ENCODE assay signal across 8 cellular contexts in the genomic region with DNA sequence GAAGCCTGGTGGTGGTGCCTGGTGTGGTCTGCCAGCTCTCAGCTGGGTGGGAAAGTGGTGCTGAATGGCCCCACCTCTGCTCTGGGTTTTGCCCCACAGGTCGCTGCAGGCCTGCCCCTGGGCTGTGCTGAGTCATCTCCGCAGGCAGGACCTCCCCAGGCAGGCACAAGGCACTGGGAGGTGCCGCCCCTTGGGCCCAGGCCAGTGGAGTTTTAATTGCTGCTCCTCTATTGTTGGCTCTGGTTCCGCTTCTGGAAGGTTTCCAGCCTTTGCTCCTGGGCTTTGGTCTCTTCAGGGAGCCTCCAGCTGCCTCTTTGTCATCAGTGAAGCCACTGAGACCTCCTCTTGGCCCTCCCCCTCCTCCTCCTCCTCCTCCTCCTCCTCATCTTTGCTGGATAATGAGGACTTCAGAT.
DNase-seq lines count a peak whose midpoint lies in the region; ATAC-seq, FAIRE-seq and TF ChIP-seq lines count a peak whose summit lies in the region.

No MANE protein-coding gene starts in this region.

- H3K36me3 Mint-ChIP-seq in activated naive CD8-positive, alpha-beta T cell treated with anti-CD3 and anti-CD28 coated beads for 36 hours, result peaks cover 2% of the 10 kb centered on the region
- H3K36me3 Mint-ChIP-seq in activated naive CD8-positive, alpha-beta T cell treated with anti-CD3 and anti-CD28 coated beads, Interleukin-2, amount 50 U/mL, for 24 hours (ENCODE audit: low read depth), result peaks cover 1% of the 10 kb centered on the region
- H3K36me3 Mint-ChIP-seq in naive thymus-derived CD4-positive, alpha-beta T cell, result peaks cover 0 to 4% (median 3%) of the 10 kb centered on the region in 5 donors
- peaks cover 0 to 14% (median 2%) of the 10 kb centered on the region in 3 donors for H3K36me3 Mint-ChIP-seq in naive thymus-derived CD8-positive, alpha-beta T cell
- H3K36me3 Mint-ChIP-seq in CD8-positive, alpha-beta T cell, result no peaks in the 10 kb centered on the region

- CTCF ChIA-PET in naive thymus-derived CD4-positive, alpha-beta T cell (lab: Charles Lee), result no interaction called here
- CTCF ChIA-PET in CD8-positive, alpha-beta T cell (lab: Charles Lee), result no interaction called here

- FAIRE-seq in bronchial epithelial cell (lab: Jason Lieb, UNC), result no peak

- H3K27ac ChIP-seq in naive thymus-derived CD4-positive, alpha-beta T cell (ENCODE audit: low read depth, low read length), result no peak overlapping the region
- H3K27ac ChIP-seq in CD8-positive, alpha-beta T cell (ENCODE audit: low read depth, low read length), result no peak overlapping the region

- peaks cover 10% of the 10 kb centered on the region for H3K9me3 Mint-ChIP-seq in activated naive CD8-positive, alpha-beta T cell treated with anti-CD3 and anti-CD28 coated beads for 36 hours
- H3K9me3 Mint-ChIP-seq in activated naive CD8-positive, alpha-beta T cell treated with anti-CD3 and anti-CD28 coated beads, Interleukin-2, amount 50 U/mL, for 24 hours, result peaks cover 18% of the 10 kb centered on the region
- peaks cover 2 to 23% (median 7%) of the 10 kb centered on the region in 11 donors for H3K9me3 Mint-ChIP-seq in naive thymus-derived CD4-positive, alpha-beta T cell
- H3K9me3 Mint-ChIP-seq in naive thymus-derived CD8-positive, alpha-beta T cell, result peaks cover 2 to 21% (median 14%) of the 10 kb centered on the region in 9 donors
- H3K9me3 Mint-ChIP-seq in CD8-positive, alpha-beta T cell, result peaks cover 9% of the 10 kb centered on the region

- no peak overlapping the region for H3K4me3 ChIP-seq in bronchial epithelial cell (ENCODE audit: low read depth, low read length)
- H3K4me3 ChIP-seq in naive thymus-derived CD4-positive, alpha-beta T cell (ENCODE audit: low read length), result no peak overlapping the region
- H3K4me3 ChIP-seq in CD8-positive, alpha-beta T cell (ENCODE audit: low read depth, low read length), result no peak overlapping the region

- H3K4me1 ChIP-seq in naive thymus-derived CD4-positive, alpha-beta T cell (ENCODE audit: control insufficient read depth in 2 of 2, insufficient read depth in 2 of 2, low read length in 2 of 2), result no peaks in the 10 kb centered on the region
- no peaks in the 10 kb centered on the region for H3K4me1 ChIP-seq in CD8-positive, alpha-beta T cell (ENCODE audit: insufficient read depth, low read length)

- TF ChIP-seq CTCF in bronchial epithelial cell (IDR thresholded peaks at IDR 0.05; ENCODE audit: insufficient read depth, low read length, severe bottlenecking), result no peak
- no peak for TF ChIP-seq CTCF in CD8-positive, alpha-beta T cell (IDR thresholded peaks at IDR 0.05)

- H3K27me3 ChIP-seq in bronchial epithelial cell (ENCODE audit: control insufficient read depth, insufficient read depth, low read length), result no peaks in the 10 kb centered on the region
- peaks cover 0 to 3% of the 10 kb centered on the region in 2 donors for H3K27me3 ChIP-seq in naive thymus-derived CD4-positive, alpha-beta T cell (ENCODE audit: control insufficient read depth in 2 of 2, insufficient read depth in 2 of 2, low read length in 2 of 2)
- no peaks in the 10 kb centered on the region for H3K27me3 ChIP-seq in CD8-positive, alpha-beta T cell (ENCODE audit: insufficient read depth, low read length)

- no peak overlapping the region for H3K4me3 Mint-ChIP-seq in activated naive CD8-positive, alpha-beta T cell treated with anti-CD3 and anti-CD28 coated beads for 36 hours
- H3K4me3 Mint-ChIP-seq in activated naive CD8-positive, alpha-beta T cell treated with anti-CD3 and anti-CD28 coated beads, Interleukin-2, amount 50 U/mL, for 24 hours, result no peak overlapping the region
- no peak overlapping the region for H3K4me3 Mint-ChIP-seq in naive thymus-derived CD4-positive, alpha-beta T cell
- H3K4me3 Mint-ChIP-seq in naive thymus-derived CD8-positive, alpha-beta T cell, result no peak overlapping the region
- H3K4me3 Mint-ChIP-seq in CD8-positive, alpha-beta T cell, result no peak overlapping the region

- H3K27ac Mint-ChIP-seq in activated naive CD8-positive, alpha-beta T cell treated with anti-CD3 and anti-CD28 coated beads for 36 hours, result no peak overlapping the region
- H3K27ac Mint-ChIP-seq in activated naive CD8-positive, alpha-beta T cell treated with anti-CD3 and anti-CD28 coated beads, Interleukin-2, amount 50 U/mL, for 24 hours, result no peak overlapping the region
- no peak overlapping the region for H3K27ac Mint-ChIP-seq in naive thymus-derived CD4-positive, alpha-beta T cell
- H3K27ac Mint-ChIP-seq in naive thymus-derived CD8-positive, alpha-beta T cell, result no peak overlapping the region
- H3K27ac Mint-ChIP-seq in CD8-positive, alpha-beta T cell, result no peak overlapping the region

- POLR2A ChIA-PET in naive thymus-derived CD4-positive, alpha-beta T cell (lab: Charles Lee), result no interaction called here
- POLR2A ChIA-PET in naive thymus-derived CD8-positive, alpha-beta T cell (lab: Charles Lee), result no interaction called here
- POLR2A ChIA-PET in CD8-positive, alpha-beta T cell (lab: Charles Lee), result no interaction called here

- DNase-seq in activated naive CD8-positive, alpha-beta T cell treated with anti-CD3 and anti-CD28 coated beads for 36 hours, result peak; percentile 2
- DNase-seq in activated naive CD8-positive, alpha-beta T cell treated with anti-CD3 and anti-CD28 coated beads, Interleukin-2, amount 50 U/mL, for 24 hours, result no peak
- peak; percentile 93 for DNase-seq in NCI-H2107 treated with DMSO at 0.1 percent for 48 hours (lab: John Stamatoyannopoulos, UW; ENCODE audit: unreplicated experiment)
- DNase-seq in bronchial epithelial cell (ENCODE audit: low read depth), result peak; percentile 54
- no peak for DNase-seq in naive thymus-derived CD4-positive, alpha-beta T cell
- no peak for DNase-seq in naive thymus-derived CD8-positive, alpha-beta T cell
- no peak for DNase-seq in NCI-H187 treated with DMSO at 0.1 percent for 48 hours (lab: John Stamatoyannopoulos, UW)
- no peak for DNase-seq in CD8-positive, alpha-beta T cell

- H3K36me3 ChIP-seq in bronchial epithelial cell (ENCODE audit: control insufficient read depth, insufficient read depth, low read length), result no peaks in the 10 kb centered on the region
- H3K36me3 ChIP-seq in naive thymus-derived CD4-positive, alpha-beta T cell (ENCODE audit: control insufficient read depth in 2 of 3, insufficient read depth in 3 of 3, low read length in 3 of 3), result no peaks in the 10 kb centered on the region
- H3K36me3 ChIP-seq in CD8-positive, alpha-beta T cell (ENCODE audit: insufficient read depth, low read length), result no peaks in the 10 kb centered on the region

- H3K9me3 ChIP-seq in naive thymus-derived CD4-positive, alpha-beta T cell (ENCODE audit: control insufficient read depth in 2 of 3, low read length in 3 of 3), result no peaks in the 10 kb centered on the region
- H3K9me3 ChIP-seq in CD8-positive, alpha-beta T cell (ENCODE audit: low read length), result no peaks in the 10 kb centered on the region

- intact Hi-C loops in naive thymus-derived CD4-positive, alpha-beta T cell (cut with micrococcal nuclease), result no loop called here
- intact Hi-C loops in CD8-positive, alpha-beta T cell (cut with DNase I, micrococcal nuclease), result no loop called here

- no peaks in the 10 kb centered on the region for H3K4me1 Mint-ChIP-seq in activated naive CD8-positive, alpha-beta T cell treated with anti-CD3 and anti-CD28 coated beads for 36 hours
- H3K4me1 Mint-ChIP-seq in activated naive CD8-positive, alpha-beta T cell treated with anti-CD3 and anti-CD28 coated beads, Interleukin-2, amount 50 U/mL, for 24 hours, result no peaks in the 10 kb centered on the region
- H3K4me1 Mint-ChIP-seq in naive thymus-derived CD4-positive, alpha-beta T cell, result peaks cover 0 to 2% (median 0%) of the 10 kb centered on the region in 7 donors
- H3K4me1 Mint-ChIP-seq in naive thymus-derived CD8-positive, alpha-beta T cell, result no peaks in the 10 kb centered on the region
- no peaks in the 10 kb centered on the region for H3K4me1 Mint-ChIP-seq in CD8-positive, alpha-beta T cell (ENCODE audit: low read depth)

- H3K27me3 Mint-ChIP-seq in activated naive CD8-positive, alpha-beta T cell treated with anti-CD3 and anti-CD28 coated beads for 36 hours, result peaks cover 10% of the 10 kb centered on the region
- H3K27me3 Mint-ChIP-seq in activated naive CD8-positive, alpha-beta T cell treated with anti-CD3 and anti-CD28 coated beads, Interleukin-2, amount 50 U/mL, for 24 hours, result peaks cover 7% of the 10 kb centered on the region
- H3K27me3 Mint-ChIP-seq in naive thymus-derived CD4-positive, alpha-beta T cell, result peaks cover 0 to 7% (median 6%) of the 10 kb centered on the region in 5 donors
- peaks cover 0 to 14% (median 4%) of the 10 kb centered on the region in 5 donors for H3K27me3 Mint-ChIP-seq in naive thymus-derived CD8-positive, alpha-beta T cell
- no peaks in the 10 kb centered on the region for H3K27me3 Mint-ChIP-seq in CD8-positive, alpha-beta T cell (ENCODE audit: low read depth)

- ATAC-seq in activated naive CD8-positive, alpha-beta T cell treated with anti-CD3 and anti-CD28 coated beads, Interleukin-2, amount 50 U/mL, for 24 hours, result no peak
- peak; percentile 51 for ATAC-seq in naive thymus-derived CD4-positive, alpha-beta T cell
- no peak for ATAC-seq in naive thymus-derived CD8-positive, alpha-beta T cell
- no peak for ATAC-seq in CD8-positive, alpha-beta T cell

Comparison
In these comparisons a context has a peak if more than half of its experiments do, and no peak if none do; other contexts are left out.
1. DNase-seq: peak in activated naive CD8-positive, alpha-beta T cell treated with anti-CD3 and anti-CD28 coated beads for 36 hours (single experiment), NCI-H2107 treated with DMSO at 0.1 percent for 48 hours (single experiment) and bronchial epithelial cell (single experiment); none in activated naive CD8-positive, alpha-beta T cell treated with anti-CD3 and anti-CD28 coated beads, Interleukin-2, amount 50 U/mL, for 24 hours (single experiment), naive thymus-derived CD4-positive, alpha-beta T cell (0 of 9), naive thymus-derived CD8-positive, alpha-beta T cell (0 of 10), NCI-H187 treated with DMSO at 0.1 percent for 48 hours (single experiment) and CD8-positive, alpha-beta T cell (0 of 7).